In the genomic region with DNA sequence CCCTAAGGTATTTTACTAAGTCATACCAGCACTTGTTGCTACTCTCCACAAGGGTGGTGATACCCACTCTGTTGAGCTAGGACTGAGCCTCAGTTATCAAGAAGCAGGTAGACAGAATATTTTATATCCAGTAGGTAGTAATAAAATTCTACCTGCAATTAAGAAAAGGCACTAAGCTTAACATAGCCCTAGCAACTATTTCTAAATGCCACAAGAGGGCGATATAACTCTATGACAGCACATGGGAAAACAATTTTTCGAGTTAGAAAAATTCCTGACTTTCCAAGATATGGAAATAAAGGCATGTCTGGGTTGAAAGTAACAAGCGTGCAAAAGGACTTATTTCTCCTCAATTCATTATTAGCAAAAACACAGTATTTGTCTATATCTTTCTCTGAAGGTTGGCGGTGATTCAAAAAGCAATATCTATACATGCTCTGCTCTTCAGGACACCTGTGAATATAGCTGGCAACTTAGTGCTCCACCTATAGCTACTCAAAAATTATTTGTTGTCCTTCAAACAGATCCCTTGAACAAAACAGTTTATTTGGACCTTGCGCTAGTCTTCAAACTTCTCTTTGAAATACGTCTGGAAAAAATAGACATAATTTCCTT, we compare ENCODE assay signal across 8 cellular contexts. TPM values are rescaled to one million over a fixed set of nuclear protein-coding genes. Genes with fewer than 3 reads are reported as not detected.
DNase-seq lines count a peak whose midpoint lies in the region; ATAC-seq, FAIRE-seq and TF ChIP-seq lines count a peak whose summit lies in the region.

No MANE protein-coding gene starts in this region.

- TF ChIP-seq CTCF in GM12865 (IDR thresholded peaks at IDR 0.05; ENCODE audit: insufficient read depth, low read depth, low read length, missing control alignments) (peak; percentile 69), dorsolateral prefrontal cortex (IDR thresholded peaks at IDR 0.05 in 54 of 56, conservative IDR thresholded peaks at IDR 0.05 in 2 of 56; ENCODE audit: low read depth in 1 of 56, partially characterized antibody in 56 of 56) (peak; percentile 65 to 95 (median 85))

- intact Hi-C loops in dorsolateral prefrontal cortex (cut with DNase I): loop anchor here (5.0 to 10.0 kb wide), 4 partner anchors 64 to 454 kb away; a partner anchor contains a TSS

- no peak overlapping the region for H3K4me3 Mint-ChIP-seq in naive B cell

- H3K36me3 Mint-ChIP-seq in naive B cell: no peaks in the 10 kb centered on the region

- H3K27ac ChIP-seq in dorsolateral prefrontal cortex: no peak overlapping the region

- peaks cover 10 to 19% (median 14%) of the 10 kb centered on the region in 3 donors for H3K27me3 Mint-ChIP-seq in naive B cell

- peak; percentile 88 for FAIRE-seq in A204.1 (lab: Jason Lieb, UNC)

- H3K27me3 ChIP-seq in dorsolateral prefrontal cortex: no peaks in the 10 kb centered on the region

- H3K27ac Mint-ChIP-seq in naive B cell: no peak overlapping the region

- DNase-seq in GM12865 (ENCODE audit: low read depth) (peak; percentile 12), NCI-H524 treated with DMSO at 0.1 percent for 48 hours (lab: John Stamatoyannopoulos, UW) (peak; percentile 5), dorsolateral prefrontal cortex (no peak), naive B cell (peak; percentile 7), NCI-H1436 treated with DMSO at 0.1 percent for 48 hours (lab: John Stamatoyannopoulos, UW) (no peak)
- no peak for DNase-seq in stimulated activated CD4-positive, alpha-beta T cell treated with anti-CD3 and anti-CD28 coated beads, Interleukin-15, amount 100 ng/mL, for 24 hours

- H3K4me1 Mint-ChIP-seq in naive B cell: no peaks in the 10 kb centered on the region

- ATAC-seq in naive B cell (ENCODE audit: low read depth in 2 of 2): peak in 1 of 2 donors; percentile 28
- ATAC-seq in HG03039 (IDR thresholded peaks at IDR 0.05; ENCODE audit: unreplicated experiment): no peak

- peaks cover 0 to 1% (median 0%) of the 10 kb centered on the region in 7 donors for H3K9me3 Mint-ChIP-seq in naive B cell

- no peak overlapping the region for H3K4me3 ChIP-seq in GM12865 (ENCODE audit: low read depth, low read length)
- H3K4me3 ChIP-seq in dorsolateral prefrontal cortex: no peak overlapping the region

RNA-seq across cellular contexts. Expression of a gene that starts 14.7 kb away (rescaled TPM):
- 1 to 10 TPM in 118 of 120 experiments, under 1 TPM in 2; 0.84 to 8.8 (median 3.5) TPM for total RNA-seq in dorsolateral prefrontal cortex
- polyA plus RNA-seq in naive B cell (ENCODE audit: low read depth in 6 of 6): under 1 TPM in 1 of 6 donors, not detected in 5; 0.46 TPM

Comparison
In these comparisons a context has a peak if more than half of its experiments do, and no peak if none do; other contexts are left out.
1. DNase-seq: peak in GM12865 (single experiment), NCI-H524 treated with DMSO at 0.1 percent for 48 hours (single experiment) and naive B cell (single experiment); none in dorsolateral prefrontal cortex (0 of 10), NCI-H1436 treated with DMSO at 0.1 percent for 48 hours (single experiment) and stimulated activated CD4-positive, alpha-beta T cell treated with anti-CD3 and anti-CD28 coated beads, Interleukin-15, amount 100 ng/mL, for 24 hours (single experiment).